ENCODE assay signal across 1 cellular context in the genomic region with DNA sequence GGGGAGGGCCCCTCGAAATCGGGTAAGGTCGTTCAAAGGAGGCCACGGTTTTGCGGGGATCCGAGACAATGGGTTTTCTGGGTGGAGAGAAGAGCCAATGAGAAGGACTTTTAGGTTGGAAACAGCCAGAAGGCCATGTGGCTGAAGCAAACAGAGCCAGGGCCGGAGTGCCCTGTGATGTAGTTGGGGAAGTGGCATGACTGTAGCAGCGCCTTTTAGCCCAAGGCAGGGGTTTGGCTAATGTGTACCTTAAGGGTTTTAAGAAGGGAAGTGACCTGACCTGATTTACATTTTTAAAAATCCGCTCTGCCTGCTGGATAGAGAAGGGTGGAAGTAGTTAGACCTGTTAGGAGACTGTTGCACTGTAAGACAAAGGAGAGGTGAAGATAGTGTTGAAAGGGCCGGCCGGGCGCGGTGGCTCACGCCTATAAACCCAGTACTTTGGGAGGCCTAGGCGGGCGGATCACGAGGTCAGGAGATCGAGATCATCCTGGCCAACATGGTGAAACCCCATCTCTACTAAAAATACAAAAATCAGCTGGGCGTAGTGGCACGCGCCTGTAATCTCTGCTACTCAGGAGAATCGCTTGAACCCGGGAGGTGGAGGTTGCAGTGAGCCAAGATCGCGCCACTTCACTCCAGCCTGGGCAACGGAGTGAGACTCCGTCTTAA.
TF ChIP-seq lines count a peak whose summit lies in the region.

No MANE protein-coding gene starts in this region.

TF ChIP-seq in K562, 482 proteins besides CTCF, POLR2A, EP300 and RAD21 (continued from another document and continues in another):
- TF ChIP-seq, protein P1, sequence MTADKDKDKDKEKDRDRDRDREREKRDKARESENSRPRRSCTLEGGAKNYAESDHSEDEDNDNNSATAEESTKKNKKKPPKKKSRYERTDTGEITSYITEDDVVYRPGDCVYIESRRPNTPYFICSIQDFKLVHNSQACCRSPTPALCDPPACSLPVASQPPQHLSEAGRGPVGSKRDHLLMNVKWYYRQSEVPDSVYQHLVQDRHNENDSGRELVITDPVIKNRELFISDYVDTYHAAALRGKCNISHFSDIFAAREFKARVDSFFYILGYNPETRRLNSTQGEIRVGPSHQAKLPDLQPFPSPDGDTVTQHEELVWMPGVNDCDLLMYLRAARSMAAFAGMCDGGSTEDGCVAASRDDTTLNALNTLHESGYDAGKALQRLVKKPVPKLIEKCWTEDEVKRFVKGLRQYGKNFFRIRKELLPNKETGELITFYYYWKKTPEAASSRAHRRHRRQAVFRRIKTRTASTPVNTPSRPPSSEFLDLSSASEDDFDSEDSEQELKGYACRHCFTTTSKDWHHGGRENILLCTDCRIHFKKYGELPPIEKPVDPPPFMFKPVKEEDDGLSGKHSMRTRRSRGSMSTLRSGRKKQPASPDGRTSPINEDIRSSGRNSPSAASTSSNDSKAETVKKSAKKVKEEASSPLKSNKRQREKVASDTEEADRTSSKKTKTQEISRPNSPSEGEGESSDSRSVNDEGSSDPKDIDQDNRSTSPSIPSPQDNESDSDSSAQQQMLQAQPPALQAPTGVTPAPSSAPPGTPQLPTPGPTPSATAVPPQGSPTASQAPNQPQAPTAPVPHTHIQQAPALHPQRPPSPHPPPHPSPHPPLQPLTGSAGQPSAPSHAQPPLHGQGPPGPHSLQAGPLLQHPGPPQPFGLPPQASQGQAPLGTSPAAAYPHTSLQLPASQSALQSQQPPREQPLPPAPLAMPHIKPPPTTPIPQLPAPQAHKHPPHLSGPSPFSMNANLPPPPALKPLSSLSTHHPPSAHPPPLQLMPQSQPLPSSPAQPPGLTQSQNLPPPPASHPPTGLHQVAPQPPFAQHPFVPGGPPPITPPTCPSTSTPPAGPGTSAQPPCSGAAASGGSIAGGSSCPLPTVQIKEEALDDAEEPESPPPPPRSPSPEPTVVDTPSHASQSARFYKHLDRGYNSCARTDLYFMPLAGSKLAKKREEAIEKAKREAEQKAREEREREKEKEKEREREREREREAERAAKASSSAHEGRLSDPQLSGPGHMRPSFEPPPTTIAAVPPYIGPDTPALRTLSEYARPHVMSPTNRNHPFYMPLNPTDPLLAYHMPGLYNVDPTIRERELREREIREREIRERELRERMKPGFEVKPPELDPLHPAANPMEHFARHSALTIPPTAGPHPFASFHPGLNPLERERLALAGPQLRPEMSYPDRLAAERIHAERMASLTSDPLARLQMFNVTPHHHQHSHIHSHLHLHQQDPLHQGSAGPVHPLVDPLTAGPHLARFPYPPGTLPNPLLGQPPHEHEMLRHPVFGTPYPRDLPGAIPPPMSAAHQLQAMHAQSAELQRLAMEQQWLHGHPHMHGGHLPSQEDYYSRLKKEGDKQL (CRISPR knock-in tag; IDR thresholded peaks at IDR 0.05; ENCODE audit: borderline replicate concordance), result no peak
- TF ChIP-seq, protein P2, sequence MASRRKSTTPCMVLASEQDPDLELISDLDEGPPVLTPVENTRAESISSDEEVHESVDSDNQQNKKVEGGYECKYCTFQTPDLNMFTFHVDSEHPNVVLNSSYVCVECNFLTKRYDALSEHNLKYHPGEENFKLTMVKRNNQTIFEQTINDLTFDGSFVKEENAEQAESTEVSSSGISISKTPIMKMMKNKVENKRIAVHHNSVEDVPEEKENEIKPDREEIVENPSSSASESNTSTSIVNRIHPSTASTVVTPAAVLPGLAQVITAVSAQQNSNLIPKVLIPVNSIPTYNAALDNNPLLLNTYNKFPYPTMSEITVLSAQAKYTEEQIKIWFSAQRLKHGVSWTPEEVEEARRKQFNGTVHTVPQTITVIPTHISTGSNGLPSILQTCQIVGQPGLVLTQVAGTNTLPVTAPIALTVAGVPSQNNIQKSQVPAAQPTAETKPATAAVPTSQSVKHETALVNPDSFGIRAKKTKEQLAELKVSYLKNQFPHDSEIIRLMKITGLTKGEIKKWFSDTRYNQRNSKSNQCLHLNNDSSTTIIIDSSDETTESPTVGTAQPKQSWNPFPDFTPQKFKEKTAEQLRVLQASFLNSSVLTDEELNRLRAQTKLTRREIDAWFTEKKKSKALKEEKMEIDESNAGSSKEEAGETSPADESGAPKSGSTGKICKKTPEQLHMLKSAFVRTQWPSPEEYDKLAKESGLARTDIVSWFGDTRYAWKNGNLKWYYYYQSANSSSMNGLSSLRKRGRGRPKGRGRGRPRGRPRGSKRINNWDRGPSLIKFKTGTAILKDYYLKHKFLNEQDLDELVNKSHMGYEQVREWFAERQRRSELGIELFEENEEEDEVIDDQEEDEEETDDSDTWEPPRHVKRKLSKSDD (conservative IDR thresholded peaks at IDR 0.05; ENCODE audit: low read length), result no peak
- no peak for TF ChIP-seq ARID2 (IDR thresholded peaks at IDR 0.05)
- TF ChIP-seq CBX1 (IDR thresholded peaks at IDR 0.05; ENCODE audit: low read depth), result no peak
- TF ChIP-seq ZNF3 (CRISPR knock-in tag; IDR thresholded peaks at IDR 0.05), result no peak
- no peak for TF ChIP-seq KLF1 (tag; IDR thresholded peaks at IDR 0.05)
- TF ChIP-seq CBX5 (IDR thresholded peaks at IDR 0.05; ENCODE audit: borderline replicate concordance, low read depth), result no peak
- no peak for TF ChIP-seq ZNF174 (CRISPR knock-in tag; IDR thresholded peaks at IDR 0.05)
- TF ChIP-seq ZNF134 (CRISPR knock-in tag; conservative IDR thresholded peaks at IDR 0.05), result 0 out of 2 replicates have a peak, but pooled peaks have one; percentile 9
- no peak for TF ChIP-seq MECOM (CRISPR knock-in tag; IDR thresholded peaks at IDR 0.05)
- TF ChIP-seq TRIM24 (IDR thresholded peaks at IDR 0.05), result no peak
- TF ChIP-seq HDAC1 (IDR thresholded peaks at IDR 0.05), result no peak
- TF ChIP-seq, protein P3, sequence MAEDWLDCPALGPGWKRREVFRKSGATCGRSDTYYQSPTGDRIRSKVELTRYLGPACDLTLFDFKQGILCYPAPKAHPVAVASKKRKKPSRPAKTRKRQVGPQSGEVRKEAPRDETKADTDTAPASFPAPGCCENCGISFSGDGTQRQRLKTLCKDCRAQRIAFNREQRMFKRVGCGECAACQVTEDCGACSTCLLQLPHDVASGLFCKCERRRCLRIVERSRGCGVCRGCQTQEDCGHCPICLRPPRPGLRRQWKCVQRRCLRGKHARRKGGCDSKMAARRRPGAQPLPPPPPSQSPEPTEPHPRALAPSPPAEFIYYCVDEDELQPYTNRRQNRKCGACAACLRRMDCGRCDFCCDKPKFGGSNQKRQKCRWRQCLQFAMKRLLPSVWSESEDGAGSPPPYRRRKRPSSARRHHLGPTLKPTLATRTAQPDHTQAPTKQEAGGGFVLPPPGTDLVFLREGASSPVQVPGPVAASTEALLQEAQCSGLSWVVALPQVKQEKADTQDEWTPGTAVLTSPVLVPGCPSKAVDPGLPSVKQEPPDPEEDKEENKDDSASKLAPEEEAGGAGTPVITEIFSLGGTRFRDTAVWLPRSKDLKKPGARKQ (CRISPR knock-in tag; IDR thresholded peaks at IDR 0.05), result no peak
- no peak for TF ChIP-seq MTA1 (IDR thresholded peaks at IDR 0.05; ENCODE audit: borderline replicate concordance)
- TF ChIP-seq TBP (optimal IDR thresholded peaks at IDR 0.05; ENCODE audit: low read depth, low read length), result peak; percentile 72
- TF ChIP-seq, protein P4, sequence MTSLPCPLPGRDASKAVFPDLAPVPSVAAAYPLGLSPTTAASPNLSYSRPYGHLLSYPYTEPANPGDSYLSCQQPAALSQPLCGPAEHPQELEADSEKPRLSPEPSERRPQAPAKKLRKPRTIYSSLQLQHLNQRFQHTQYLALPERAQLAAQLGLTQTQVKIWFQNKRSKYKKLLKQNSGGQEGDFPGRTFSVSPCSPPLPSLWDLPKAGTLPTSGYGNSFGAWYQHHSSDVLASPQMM (CRISPR knock-in tag; IDR thresholded peaks at IDR 0.05), result no peak
- TF ChIP-seq ZNF77 (CRISPR knock-in tag; IDR thresholded peaks at IDR 0.05), result no peak
- TF ChIP-seq NONO (IDR thresholded peaks at IDR 0.05; ENCODE audit: low read depth in 2 of 2, low read length in 1 of 2), result no peak
- no peak for TF ChIP-seq ESRRA (IDR thresholded peaks at IDR 0.05; ENCODE audit: borderline replicate concordance, low read depth)
- peak; percentile 31; the same call in 1 of the 2 replicates for TF ChIP-seq L3MBTL2 (IDR thresholded peaks at IDR 0.05)
- no peak for TF ChIP-seq SMAD3 (CRISPR knock-in tag; conservative IDR thresholded peaks at IDR 0.05)
- no peak for TF ChIP-seq ZNF584 (CRISPR knock-in tag; IDR thresholded peaks at IDR 0.05; ENCODE audit: low read depth)
- 0 out of 2 replicates have a peak, but pooled peaks have one; percentile 15 for TF ChIP-seq MEF2D (tag; conservative IDR thresholded peaks at IDR 0.05; ENCODE audit: low read depth)
- TF ChIP-seq GTF2E2 (tag; IDR thresholded peaks at IDR 0.05), result no peak
- no peak for TF ChIP-seq KAT2B (IDR thresholded peaks at IDR 0.05; ENCODE audit: low read depth, low read length)
- TF ChIP-seq, protein P5, sequence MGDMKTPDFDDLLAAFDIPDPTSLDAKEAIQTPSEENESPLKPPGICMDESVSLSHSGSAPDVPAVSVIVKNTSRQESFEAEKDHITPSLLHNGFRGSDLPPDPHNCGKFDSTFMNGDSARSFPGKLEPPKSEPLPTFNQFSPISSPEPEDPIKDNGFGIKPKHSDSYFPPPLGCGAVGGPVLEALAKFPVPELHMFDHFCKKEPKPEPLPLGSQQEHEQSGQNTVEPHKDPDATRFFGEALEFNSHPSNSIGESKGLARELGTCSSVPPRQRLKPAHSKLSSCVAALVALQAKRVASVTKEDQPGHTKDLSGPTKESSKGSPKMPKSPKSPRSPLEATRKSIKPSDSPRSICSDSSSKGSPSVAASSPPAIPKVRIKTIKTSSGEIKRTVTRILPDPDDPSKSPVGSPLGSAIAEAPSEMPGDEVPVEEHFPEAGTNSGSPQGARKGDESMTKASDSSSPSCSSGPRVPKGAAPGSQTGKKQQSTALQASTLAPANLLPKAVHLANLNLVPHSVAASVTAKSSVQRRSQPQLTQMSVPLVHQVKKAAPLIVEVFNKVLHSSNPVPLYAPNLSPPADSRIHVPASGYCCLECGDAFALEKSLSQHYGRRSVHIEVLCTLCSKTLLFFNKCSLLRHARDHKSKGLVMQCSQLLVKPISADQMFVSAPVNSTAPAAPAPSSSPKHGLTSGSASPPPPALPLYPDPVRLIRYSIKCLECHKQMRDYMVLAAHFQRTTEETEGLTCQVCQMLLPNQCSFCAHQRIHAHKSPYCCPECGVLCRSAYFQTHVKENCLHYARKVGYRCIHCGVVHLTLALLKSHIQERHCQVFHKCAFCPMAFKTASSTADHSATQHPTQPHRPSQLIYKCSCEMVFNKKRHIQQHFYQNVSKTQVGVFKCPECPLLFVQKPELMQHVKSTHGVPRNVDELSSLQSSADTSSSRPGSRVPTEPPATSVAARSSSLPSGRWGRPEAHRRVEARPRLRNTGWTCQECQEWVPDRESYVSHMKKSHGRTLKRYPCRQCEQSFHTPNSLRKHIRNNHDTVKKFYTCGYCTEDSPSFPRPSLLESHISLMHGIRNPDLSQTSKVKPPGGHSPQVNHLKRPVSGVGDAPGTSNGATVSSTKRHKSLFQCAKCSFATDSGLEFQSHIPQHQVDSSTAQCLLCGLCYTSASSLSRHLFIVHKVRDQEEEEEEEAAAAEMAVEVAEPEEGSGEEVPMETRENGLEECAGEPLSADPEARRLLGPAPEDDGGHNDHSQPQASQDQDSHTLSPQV (IDR thresholded peaks at IDR 0.05), result 0 out of 2 replicates have a peak, but pooled peaks have one; percentile 46
- TF ChIP-seq CXXC5 (CRISPR knock-in tag; IDR thresholded peaks at IDR 0.05), result 0 out of 2 replicates have a peak, but pooled peaks have one; percentile 9
- TF ChIP-seq, protein P6, sequence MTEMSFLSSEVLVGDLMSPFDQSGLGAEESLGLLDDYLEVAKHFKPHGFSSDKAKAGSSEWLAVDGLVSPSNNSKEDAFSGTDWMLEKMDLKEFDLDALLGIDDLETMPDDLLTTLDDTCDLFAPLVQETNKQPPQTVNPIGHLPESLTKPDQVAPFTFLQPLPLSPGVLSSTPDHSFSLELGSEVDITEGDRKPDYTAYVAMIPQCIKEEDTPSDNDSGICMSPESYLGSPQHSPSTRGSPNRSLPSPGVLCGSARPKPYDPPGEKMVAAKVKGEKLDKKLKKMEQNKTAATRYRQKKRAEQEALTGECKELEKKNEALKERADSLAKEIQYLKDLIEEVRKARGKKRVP (CRISPR knock-in tag; IDR thresholded peaks at IDR 0.05), result no peak
- no peak for TF ChIP-seq SRSF9 (IDR thresholded peaks at IDR 0.05; ENCODE audit: borderline replicate concordance, low read depth, low read length)
- TF ChIP-seq NFATC3 (IDR thresholded peaks at IDR 0.05), result no peak
- TF ChIP-seq KHSRP (IDR thresholded peaks at IDR 0.05), result no peak
- TF ChIP-seq SREBF2 (CRISPR knock-in tag; IDR thresholded peaks at IDR 0.05), result no peak
- no peak for TF ChIP-seq PCBP1 (IDR thresholded peaks at IDR 0.05; ENCODE audit: low read depth, low read length, poor library complexity, severe bottlenecking)
- TF ChIP-seq MTA3 (IDR thresholded peaks at IDR 0.05; ENCODE audit: borderline replicate concordance), result no peak
- TF ChIP-seq ZNF766 (CRISPR knock-in tag; conservative IDR thresholded peaks at IDR 0.05), result no peak
- TF ChIP-seq FOXM1 (IDR thresholded peaks at IDR 0.05; ENCODE audit: low read depth), result no peak
- TF ChIP-seq FOXM1 (CRISPR knock-in tag; IDR thresholded peaks at IDR 0.05; ENCODE audit: low read depth), result no peak
- no peak for TF ChIP-seq ZKSCAN1 (IDR thresholded peaks at IDR 0.05; ENCODE audit: low read depth, low read length)
- no peak for TF ChIP-seq LEF1 (IDR thresholded peaks at IDR 0.05)
- no peak for TF ChIP-seq JUND (IDR thresholded peaks at IDR 0.05; ENCODE audit: borderline replicate concordance, low read depth, low read length)
- no peak for TF ChIP-seq JUND (tag; IDR thresholded peaks at IDR 0.05; ENCODE audit: borderline replicate concordance, low read depth, low read length)
- 0 out of 2 replicates have a peak, but pooled peaks have one; percentile 2 for TF ChIP-seq CREM (IDR thresholded peaks at IDR 0.05; ENCODE audit: low read depth)
- TF ChIP-seq, protein P7, sequence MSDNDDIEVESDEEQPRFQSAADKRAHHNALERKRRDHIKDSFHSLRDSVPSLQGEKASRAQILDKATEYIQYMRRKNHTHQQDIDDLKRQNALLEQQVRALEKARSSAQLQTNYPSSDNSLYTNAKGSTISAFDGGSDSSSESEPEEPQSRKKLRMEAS (CRISPR knock-in tag; IDR thresholded peaks at IDR 0.05), result 0 out of 2 replicates have a peak, but pooled peaks have one; percentile 14
- TF ChIP-seq SMARCA5 (IDR thresholded peaks at IDR 0.05), result 0 out of 2 replicates have a peak, but pooled peaks have one; percentile 20
- TF ChIP-seq MYBL2 (IDR thresholded peaks at IDR 0.05; ENCODE audit: low read depth), result no peak
- TF ChIP-seq MYBL2 (CRISPR knock-in tag; IDR thresholded peaks at IDR 0.05; ENCODE audit: borderline replicate concordance), result no peak
- peak; percentile 15; the same call in 1 of the 2 replicates for TF ChIP-seq SPI1 (IDR thresholded peaks at IDR 0.05; ENCODE audit: borderline replicate concordance, low read depth, low read length)
- TF ChIP-seq ZNF644 (tag; IDR thresholded peaks at IDR 0.05; ENCODE audit: low read depth), result no peak
- TF ChIP-seq, protein P8, sequence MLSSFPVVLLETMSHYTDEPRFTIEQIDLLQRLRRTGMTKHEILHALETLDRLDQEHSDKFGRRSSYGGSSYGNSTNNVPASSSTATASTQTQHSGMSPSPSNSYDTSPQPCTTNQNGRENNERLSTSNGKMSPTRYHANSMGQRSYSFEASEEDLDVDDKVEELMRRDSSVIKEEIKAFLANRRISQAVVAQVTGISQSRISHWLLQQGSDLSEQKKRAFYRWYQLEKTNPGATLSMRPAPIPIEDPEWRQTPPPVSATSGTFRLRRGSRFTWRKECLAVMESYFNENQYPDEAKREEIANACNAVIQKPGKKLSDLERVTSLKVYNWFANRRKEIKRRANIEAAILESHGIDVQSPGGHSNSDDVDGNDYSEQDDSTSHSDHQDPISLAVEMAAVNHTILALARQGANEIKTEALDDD (IDR thresholded peaks at IDR 0.05), result no peak
- no peak for TF ChIP-seq KLF13 (tag; IDR thresholded peaks at IDR 0.05; ENCODE audit: borderline replicate concordance, low read depth)
- TF ChIP-seq ASH1L (IDR thresholded peaks at IDR 0.05; ENCODE audit: borderline replicate concordance, low read depth, partially characterized antibody), result no peak
